Comparison of ENCODE assay signal across 1 cellular context in the genomic region with DNA sequence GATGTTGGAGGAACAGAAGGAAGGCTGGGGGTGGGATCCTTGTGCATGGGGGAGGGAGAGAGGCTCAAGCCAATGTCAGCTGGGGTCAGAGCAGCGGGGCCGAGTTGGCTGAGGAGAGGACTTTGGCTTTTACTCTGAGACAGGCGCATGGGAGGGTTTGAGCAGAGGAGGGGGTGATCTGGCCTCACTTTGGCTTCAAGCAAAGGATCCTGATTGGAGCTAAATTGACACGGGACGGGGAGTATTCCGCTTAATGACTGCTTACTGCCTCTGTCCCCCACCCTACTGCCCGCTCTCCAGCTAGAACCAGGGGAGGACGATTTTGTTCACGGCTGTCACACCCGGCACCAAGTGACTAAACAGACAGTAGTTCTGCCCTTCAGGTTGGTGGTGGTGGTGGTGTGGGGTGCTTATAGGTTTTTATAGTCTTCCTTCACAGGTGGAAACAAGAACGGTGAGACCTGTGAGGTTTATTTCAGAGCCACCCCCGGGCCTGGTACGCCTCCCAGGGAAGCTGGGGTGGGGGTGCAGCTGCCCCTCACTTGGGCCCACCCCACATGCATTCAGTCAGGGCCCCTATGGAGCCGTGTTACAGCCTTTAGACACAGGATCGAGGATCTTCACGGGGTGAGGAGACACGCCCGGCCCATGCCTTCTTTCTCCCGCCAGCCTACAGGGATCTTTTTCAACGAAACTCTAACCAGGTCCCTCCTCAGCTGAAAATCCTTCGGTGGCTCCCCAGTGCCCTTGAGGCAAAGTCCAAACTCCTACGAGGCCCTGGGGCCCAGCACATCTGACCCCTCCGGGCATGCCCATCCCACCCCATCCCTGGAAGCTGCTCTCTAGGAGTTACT.
TF ChIP-seq lines count a peak whose summit lies in the region.

No MANE protein-coding gene starts in this region.

TF ChIP-seq in GM23338, 12 proteins besides CTCF, POLR2A, EP300 and RAD21 (continued from another document):
- TF ChIP-seq, protein P1, sequence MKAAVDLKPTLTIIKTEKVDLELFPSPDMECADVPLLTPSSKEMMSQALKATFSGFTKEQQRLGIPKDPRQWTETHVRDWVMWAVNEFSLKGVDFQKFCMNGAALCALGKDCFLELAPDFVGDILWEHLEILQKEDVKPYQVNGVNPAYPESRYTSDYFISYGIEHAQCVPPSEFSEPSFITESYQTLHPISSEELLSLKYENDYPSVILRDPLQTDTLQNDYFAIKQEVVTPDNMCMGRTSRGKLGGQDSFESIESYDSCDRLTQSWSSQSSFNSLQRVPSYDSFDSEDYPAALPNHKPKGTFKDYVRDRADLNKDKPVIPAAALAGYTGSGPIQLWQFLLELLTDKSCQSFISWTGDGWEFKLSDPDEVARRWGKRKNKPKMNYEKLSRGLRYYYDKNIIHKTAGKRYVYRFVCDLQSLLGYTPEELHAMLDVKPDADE (IDR thresholded peaks at IDR 0.05), result no peak
- no peak for TF ChIP-seq ZNF331 (CRISPR knock-in tag; IDR thresholded peaks at IDR 0.05; ENCODE audit: low read depth)
- no peak for TF ChIP-seq CREB1 (CRISPR knock-in tag; IDR thresholded peaks at IDR 0.05; ENCODE audit: low read depth)
- no peak for TF ChIP-seq STAT1 (IDR thresholded peaks at IDR 0.05; ENCODE audit: unreplicated experiment)
- no peak for TF ChIP-seq POLR2AphosphoS5 (IDR thresholded peaks at IDR 0.05; ENCODE audit: low read depth)
- no peak for TF ChIP-seq EZH2 (IDR thresholded peaks at IDR 0.05; ENCODE audit: low read depth, unreplicated experiment)
- TF ChIP-seq ZNF114 (CRISPR knock-in tag; IDR thresholded peaks at IDR 0.05), result no peak
- TF ChIP-seq, protein P2, sequence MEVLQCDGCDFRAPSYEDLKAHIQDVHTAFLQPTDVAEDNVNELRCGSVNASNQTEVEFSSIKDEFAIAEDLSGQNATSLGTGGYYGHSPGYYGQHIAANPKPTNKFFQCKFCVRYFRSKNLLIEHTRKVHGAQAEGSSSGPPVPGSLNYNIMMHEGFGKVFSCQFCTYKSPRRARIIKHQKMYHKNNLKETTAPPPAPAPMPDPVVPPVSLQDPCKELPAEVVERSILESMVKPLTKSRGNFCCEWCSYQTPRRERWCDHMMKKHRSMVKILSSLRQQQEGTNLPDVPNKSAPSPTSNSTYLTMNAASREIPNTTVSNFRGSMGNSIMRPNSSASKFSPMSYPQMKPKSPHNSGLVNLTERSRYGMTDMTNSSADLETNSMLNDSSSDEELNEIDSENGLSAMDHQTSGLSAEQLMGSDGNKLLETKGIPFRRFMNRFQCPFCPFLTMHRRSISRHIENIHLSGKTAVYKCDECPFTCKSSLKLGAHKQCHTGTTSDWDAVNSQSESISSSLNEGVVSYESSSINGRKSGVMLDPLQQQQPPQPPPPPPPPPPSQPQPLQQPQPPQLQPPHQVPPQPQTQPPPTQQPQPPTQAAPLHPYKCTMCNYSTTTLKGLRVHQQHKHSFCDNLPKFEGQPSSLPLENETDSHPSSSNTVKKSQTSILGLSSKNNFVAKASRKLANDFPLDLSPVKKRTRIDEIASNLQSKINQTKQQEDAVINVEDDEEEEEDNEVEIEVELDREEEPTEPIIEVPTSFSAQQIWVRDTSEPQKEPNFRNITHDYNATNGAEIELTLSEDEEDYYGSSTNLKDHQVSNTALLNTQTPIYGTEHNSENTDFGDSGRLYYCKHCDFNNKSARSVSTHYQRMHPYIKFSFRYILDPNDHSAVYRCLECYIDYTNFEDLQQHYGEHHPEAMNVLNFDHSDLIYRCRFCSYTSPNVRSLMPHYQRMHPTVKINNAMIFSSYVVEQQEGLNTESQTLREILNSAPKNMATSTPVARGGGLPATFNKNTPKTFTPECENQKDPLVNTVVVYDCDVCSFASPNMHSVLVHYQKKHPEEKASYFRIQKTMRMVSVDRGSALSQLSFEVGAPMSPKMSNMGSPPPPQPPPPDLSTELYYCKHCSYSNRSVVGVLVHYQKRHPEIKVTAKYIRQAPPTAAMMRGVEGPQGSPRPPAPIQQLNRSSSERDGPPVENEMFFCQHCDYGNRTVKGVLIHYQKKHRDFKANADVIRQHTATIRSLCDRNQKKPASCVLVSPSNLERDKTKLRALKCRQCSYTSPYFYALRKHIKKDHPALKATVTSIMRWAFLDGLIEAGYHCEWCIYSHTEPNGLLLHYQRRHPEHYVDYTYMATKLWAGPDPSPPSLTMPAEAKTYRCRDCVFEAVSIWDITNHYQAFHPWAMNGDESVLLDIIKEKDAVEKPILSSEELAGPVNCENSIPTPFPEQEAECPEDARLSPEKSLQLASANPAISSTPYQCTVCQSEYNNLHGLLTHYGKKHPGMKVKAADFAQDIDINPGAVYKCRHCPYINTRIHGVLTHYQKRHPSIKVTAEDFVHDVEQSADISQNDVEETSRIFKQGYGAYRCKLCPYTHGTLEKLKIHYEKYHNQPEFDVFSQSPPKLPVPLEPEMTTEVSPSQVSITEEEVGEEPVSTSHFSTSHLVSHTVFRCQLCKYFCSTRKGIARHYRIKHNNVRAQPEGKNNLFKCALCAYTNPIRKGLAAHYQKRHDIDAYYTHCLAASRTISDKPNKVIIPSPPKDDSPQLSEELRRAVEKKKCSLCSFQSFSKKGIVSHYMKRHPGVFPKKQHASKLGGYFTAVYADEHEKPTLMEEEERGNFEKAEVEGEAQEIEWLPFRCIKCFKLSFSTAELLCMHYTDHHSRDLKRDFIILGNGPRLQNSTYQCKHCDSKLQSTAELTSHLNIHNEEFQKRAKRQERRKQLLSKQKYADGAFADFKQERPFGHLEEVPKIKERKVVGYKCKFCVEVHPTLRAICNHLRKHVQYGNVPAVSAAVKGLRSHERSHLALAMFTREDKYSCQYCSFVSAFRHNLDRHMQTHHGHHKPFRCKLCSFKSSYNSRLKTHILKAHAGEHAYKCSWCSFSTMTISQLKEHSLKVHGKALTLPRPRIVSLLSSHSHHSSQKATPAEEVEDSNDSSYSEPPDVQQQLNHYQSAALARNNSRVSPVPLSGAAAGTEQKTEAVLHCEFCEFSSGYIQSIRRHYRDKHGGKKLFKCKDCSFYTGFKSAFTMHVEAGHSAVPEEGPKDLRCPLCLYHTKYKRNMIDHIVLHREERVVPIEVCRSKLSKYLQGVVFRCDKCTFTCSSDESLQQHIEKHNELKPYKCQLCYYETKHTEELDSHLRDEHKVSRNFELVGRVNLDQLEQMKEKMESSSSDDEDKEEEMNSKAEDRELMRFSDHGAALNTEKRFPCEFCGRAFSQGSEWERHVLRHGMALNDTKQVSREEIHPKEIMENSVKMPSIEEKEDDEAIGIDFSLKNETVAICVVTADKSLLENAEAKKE (CRISPR knock-in tag; IDR thresholded peaks at IDR 0.05), result no peak
- TF ChIP-seq EZH2phosphoT487 (IDR thresholded peaks at IDR 0.05; ENCODE audit: unreplicated experiment), result no peak
- TF ChIP-seq, protein P3, sequence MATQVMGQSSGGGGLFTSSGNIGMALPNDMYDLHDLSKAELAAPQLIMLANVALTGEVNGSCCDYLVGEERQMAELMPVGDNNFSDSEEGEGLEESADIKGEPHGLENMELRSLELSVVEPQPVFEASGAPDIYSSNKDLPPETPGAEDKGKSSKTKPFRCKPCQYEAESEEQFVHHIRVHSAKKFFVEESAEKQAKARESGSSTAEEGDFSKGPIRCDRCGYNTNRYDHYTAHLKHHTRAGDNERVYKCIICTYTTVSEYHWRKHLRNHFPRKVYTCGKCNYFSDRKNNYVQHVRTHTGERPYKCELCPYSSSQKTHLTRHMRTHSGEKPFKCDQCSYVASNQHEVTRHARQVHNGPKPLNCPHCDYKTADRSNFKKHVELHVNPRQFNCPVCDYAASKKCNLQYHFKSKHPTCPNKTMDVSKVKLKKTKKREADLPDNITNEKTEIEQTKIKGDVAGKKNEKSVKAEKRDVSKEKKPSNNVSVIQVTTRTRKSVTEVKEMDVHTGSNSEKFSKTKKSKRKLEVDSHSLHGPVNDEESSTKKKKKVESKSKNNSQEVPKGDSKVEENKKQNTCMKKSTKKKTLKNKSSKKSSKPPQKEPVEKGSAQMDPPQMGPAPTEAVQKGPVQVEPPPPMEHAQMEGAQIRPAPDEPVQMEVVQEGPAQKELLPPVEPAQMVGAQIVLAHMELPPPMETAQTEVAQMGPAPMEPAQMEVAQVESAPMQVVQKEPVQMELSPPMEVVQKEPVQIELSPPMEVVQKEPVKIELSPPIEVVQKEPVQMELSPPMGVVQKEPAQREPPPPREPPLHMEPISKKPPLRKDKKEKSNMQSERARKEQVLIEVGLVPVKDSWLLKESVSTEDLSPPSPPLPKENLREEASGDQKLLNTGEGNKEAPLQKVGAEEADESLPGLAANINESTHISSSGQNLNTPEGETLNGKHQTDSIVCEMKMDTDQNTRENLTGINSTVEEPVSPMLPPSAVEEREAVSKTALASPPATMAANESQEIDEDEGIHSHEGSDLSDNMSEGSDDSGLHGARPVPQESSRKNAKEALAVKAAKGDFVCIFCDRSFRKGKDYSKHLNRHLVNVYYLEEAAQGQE (IDR thresholded peaks at IDR 0.05; ENCODE audit: unreplicated experiment), result no peak
- no peak for TF ChIP-seq JUNB (IDR thresholded peaks at IDR 0.05; ENCODE audit: unreplicated experiment)
TF ChIP-seq in GM23338: peak in this region for 0.
